18 cellular contexts compared by ENCODE assay signal in genomic region chrX:40101430-40101802, GRCh38. TPM values are rescaled to one million over a fixed set of nuclear protein-coding genes. Genes with fewer than 3 reads are reported as not detected.
DNase-seq lines count a peak whose midpoint lies in the region; ATAC-seq and TF ChIP-seq lines count a peak whose summit lies in the region.
"Had no signal": no experiment of that assay in that cellular context is flagged by ENCODE, and none has a peak within 500 bp of the region (broad histone marks: within the 10 kb centered on the region; RNA-seq: fewer than 3 reads in every experiment).

No MANE protein-coding gene starts in this region.

- H3K9me3 ChIP-seq in CD4-positive, alpha-beta T cell (ENCODE audit: control insufficient read depth, low read length), result no peaks in the 10 kb centered on the region
- H3K9me3 ChIP-seq in MM.1S (replicated peaks; ENCODE audit: insufficient read depth, low read length) (no peaks in the 10 kb centered on the region), ectodermal cell (ENCODE audit: control insufficient read depth, low read length) (no peaks in the 10 kb centered on the region)
- H3K9me3 ChIP-seq: ovary, Peyer's patch, SJSA1 had no signal

- peak overlapping the region; percentile 42 for H3K4me3 Mint-ChIP-seq in CD4-positive, alpha-beta T cell
- H3K4me3 Mint-ChIP-seq: dendritic cell treated with granulocyte-macrophage colony-stimulating factor and Interleukin-4, amounts not matched to agents 40 ng/mL and 50 ng/mL, for 4 days had no signal

- CTCF ChIA-PET in CD4-positive, alpha-beta T cell (lab: Charles Lee), result no interaction called here

- H3K4me3 ChIP-seq in MM.1S (ENCODE audit: low read length) (no peak overlapping the region), ectodermal cell (ENCODE audit: insufficient read depth, low read depth, low read length) (no peak overlapping the region), rectal smooth muscle tissue (ENCODE audit: low read length) (no peak overlapping the region)
- H3K4me3 ChIP-seq: ovary, Peyer's patch, SJSA1 had no signal

- H3K27ac Mint-ChIP-seq in CD4-positive, alpha-beta T cell, result no peak overlapping the region

- H3K27me3 Mint-ChIP-seq in CD4-positive, alpha-beta T cell, result no peaks in the 10 kb centered on the region
- H3K27me3 Mint-ChIP-seq: dendritic cell treated with granulocyte-macrophage colony-stimulating factor and Interleukin-4, amounts not matched to agents 40 ng/mL and 50 ng/mL, for 4 days had no signal

- H3K9me2 ChIP-seq in MM.1S (replicated peaks; ENCODE audit: insufficient read depth, low read length), result no peaks in the 10 kb centered on the region

- H3K27ac ChIP-seq in CD4-positive, alpha-beta T cell (ENCODE audit: low read depth, low read length), result no peak overlapping the region
- H3K27ac ChIP-seq in MM.1S (ENCODE audit: low read length) (peak overlapping the region; percentile 94; the same call in 1 of the 2 replicates), ectodermal cell (ENCODE audit: insufficient read depth, low read depth, low read length, poor library complexity, severe bottlenecking) (peak overlapping the region; percentile 36), rectal smooth muscle tissue (ENCODE audit: low read depth, low read length) (peak overlapping the region; percentile 4)
- H3K27ac ChIP-seq: epithelial cell of prostate, ovary, Peyer's patch, SJSA1 had no signal

- no peaks in the 10 kb centered on the region for H3K9me3 Mint-ChIP-seq in CD4-positive, alpha-beta T cell
- H3K9me3 Mint-ChIP-seq: dendritic cell treated with granulocyte-macrophage colony-stimulating factor and Interleukin-4, amounts not matched to agents 40 ng/mL and 50 ng/mL, for 4 days had no signal

- ATAC-seq in CD4-positive, alpha-beta T cell (ENCODE audit: poor library complexity), result no peak
- ATAC-seq: sciatic nerve had no signal

- peaks cover 34% of the 10 kb centered on the region for H3K79me2 ChIP-seq in MM.1S (ENCODE audit: low read length)

- in situ Hi-C loops in ACHN (cut with HindIII; ENCODE audit: low pct_ligation_motif_present, low pct_unique_long_range_greater_than_20kb, low sequenced_read_pairs), result no loop called here

- no peak overlapping the region for H2AFZ ChIP-seq in MM.1S (ENCODE audit: low read length)

- H3K4me1 ChIP-seq in MM.1S (ENCODE audit: low read length), result peaks cover 22% of the 10 kb centered on the region
- H3K4me1 ChIP-seq in ectodermal cell (ENCODE audit: control insufficient read depth, insufficient read depth, low read length), result peaks cover 24% of the 10 kb centered on the region
- peaks cover 6% of the 10 kb centered on the region for H3K4me1 ChIP-seq in rectal smooth muscle tissue (ENCODE audit: control insufficient read depth, insufficient read depth, low read length)

- intact Hi-C loops in CD4-positive, alpha-beta T cell (cut with DNase I, micrococcal nuclease), result no loop called here

- H3K4me1 Mint-ChIP-seq in CD4-positive, alpha-beta T cell (ENCODE audit: low read depth), result peaks cover 7% of the 10 kb centered on the region

- H3K36me3 ChIP-seq in MM.1S (replicated peaks; ENCODE audit: insufficient read depth, low read length) (no peaks in the 10 kb centered on the region), ectodermal cell (ENCODE audit: control insufficient read depth, insufficient read depth, low read length) (no peaks in the 10 kb centered on the region), rectal smooth muscle tissue (ENCODE audit: control insufficient read depth, insufficient read depth, low read length) (no peaks in the 10 kb centered on the region)
- H3K36me3 ChIP-seq: ovary, Peyer's patch had no signal

- WGBS in ectodermal cell, 2 experiments, result 26 to 31% methylated on average over 8 to 9 of the region's 9 CpGs

- POLR2A ChIA-PET in CD4-positive, alpha-beta T cell (lab: Charles Lee), result interaction anchor here (0.7 to 0.8 kb wide), 2 partner anchors 13 to 71 kb away, joined by 3 read pairs; no protein-coding TSS in a partner anchor

- no peak for DNase-seq in CD4-positive, alpha-beta T cell
- DNase-seq in MM.1S (no peak), NCI-H1417 treated with DMSO at 0.1 percent for 48 hours (lab: John Stamatoyannopoulos, UW) (no peak), NCI-H1417 (lab: John Stamatoyannopoulos, UW) (no peak), ACHN (no peak)
- DNase-seq in stimulated activated CD8-positive, alpha-beta memory T cell treated with anti-CD3 and anti-CD28 coated beads, Interleukin-4, amount 100 ng/mL, for 48 hours, result no peak
- DNase-seq: activated effector memory CD4-positive, alpha-beta T cell treated with anti-CD3 and anti-CD28 coated beads, Interleukin-2, amount 50 U/mL, for 16 hours; NCI-H187; NCI-H774; ovary; Peyer's patch; T-helper 2 cell had no signal

- peaks cover 28% of the 10 kb centered on the region for H3F3A ChIP-seq in MM.1S (ENCODE audit: insufficient read depth, low read length)

- no peak for TF ChIP-seq CTCF in CD4-positive, alpha-beta T cell (IDR thresholded peaks at IDR 0.05)
- no peak for TF ChIP-seq CTCF in MM.1S (IDR thresholded peaks at IDR 0.05; ENCODE audit: low read length)

- no peaks in the 10 kb centered on the region for H3K36me3 Mint-ChIP-seq in CD4-positive, alpha-beta T cell (ENCODE audit: low read depth)

- no peaks in the 10 kb centered on the region for H4K20me1 ChIP-seq in MM.1S (ENCODE audit: insufficient read depth, low read length)

- H3K27me3 ChIP-seq in CD4-positive, alpha-beta T cell (ENCODE audit: control insufficient read depth, insufficient read depth, low read length), result peaks cover 5% of the 10 kb centered on the region
- H3K27me3 ChIP-seq in MM.1S (replicated peaks; ENCODE audit: insufficient read depth, low read length) (no peaks in the 10 kb centered on the region), ectodermal cell (ENCODE audit: control insufficient read depth, insufficient read depth, low read length, poor library complexity, severe bottlenecking) (peaks cover 64% of the 10 kb centered on the region), rectal smooth muscle tissue (ENCODE audit: control insufficient read depth, insufficient read depth, low read length) (peaks cover 2% of the 10 kb centered on the region)
- H3K27me3 ChIP-seq: ovary, Peyer's patch, SJSA1 had no signal

- H3K9ac ChIP-seq in MM.1S (ENCODE audit: low read length) (no peak overlapping the region), rectal smooth muscle tissue (ENCODE audit: low read length) (no peak overlapping the region)

- peak overlapping the region; percentile 60; the same call in 1 of the 2 replicates for H3K4me2 ChIP-seq in MM.1S (ENCODE audit: low read depth, low read length)

RNA-seq across cellular contexts. Expression of gene BCOR, which starts 3.7 kb away (rescaled TPM):
- 10 to 100 TPM; 26.1 to 26.3 TPM for total RNA-seq in CD4-positive, alpha-beta T cell
- polyA plus RNA-seq in ectodermal cell (2013, experiment 1 of 4), result 18.1 TPM
- polyA plus RNA-seq in ectodermal cell (2013, experiment 2 of 4), result 23.8 TPM
- 16.4 TPM for polyA plus RNA-seq in ectodermal cell (2013, experiment 3 of 4)
- 14.5 TPM for polyA plus RNA-seq in ectodermal cell (2013, experiment 4 of 4)
